1 cellular context compared by ENCODE assay signal in the genomic region with DNA sequence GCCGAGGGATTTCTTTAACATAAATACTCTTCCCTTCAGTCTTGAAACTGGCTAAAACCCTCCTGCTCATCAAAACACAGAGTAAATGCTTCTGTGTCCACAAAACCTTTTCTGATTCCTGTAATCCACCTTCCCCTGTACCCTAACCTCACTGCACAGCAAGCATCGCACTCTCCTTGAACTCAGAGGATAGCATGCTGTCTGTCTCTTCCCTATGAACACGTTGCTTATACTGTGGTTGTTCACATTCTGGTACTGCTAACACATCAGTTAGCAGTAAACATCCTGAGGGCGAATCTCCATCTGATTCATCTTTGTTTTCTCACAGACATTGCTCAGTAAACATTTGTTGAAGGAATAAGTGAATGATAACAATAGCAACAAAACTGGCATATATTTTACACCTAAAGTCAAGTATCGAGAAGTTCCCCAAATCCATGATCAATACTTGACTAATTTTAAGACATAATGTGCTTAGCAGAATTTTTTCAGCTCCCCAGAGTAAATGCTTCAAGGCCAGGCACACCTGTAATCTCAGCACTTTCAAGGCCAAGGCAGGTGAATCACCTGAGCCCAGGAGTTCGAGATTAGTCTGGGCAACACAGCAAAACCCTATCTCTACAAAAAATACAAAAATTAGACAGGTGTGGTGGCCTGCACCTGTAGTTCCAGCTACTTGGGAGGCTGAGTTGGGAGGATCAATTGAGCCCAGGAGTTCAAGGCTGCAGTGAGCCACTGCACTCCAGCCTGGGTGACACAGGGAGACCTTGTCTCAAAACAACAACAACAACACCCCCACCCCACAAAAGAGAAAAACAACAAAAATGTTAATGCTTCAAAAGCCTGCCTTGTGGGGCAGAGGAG.
A peak's percentile ranks its signal among the peaks of the same experiment; 100 is the strongest.
TF ChIP-seq lines count a peak whose summit lies in the region.

No MANE protein-coding gene starts in this region.

TF ChIP-seq in HepG2, 621 proteins besides CTCF, POLR2A, EP300 and RAD21 (continued from another document and continues in another):
- TF ChIP-seq, protein P1, sequence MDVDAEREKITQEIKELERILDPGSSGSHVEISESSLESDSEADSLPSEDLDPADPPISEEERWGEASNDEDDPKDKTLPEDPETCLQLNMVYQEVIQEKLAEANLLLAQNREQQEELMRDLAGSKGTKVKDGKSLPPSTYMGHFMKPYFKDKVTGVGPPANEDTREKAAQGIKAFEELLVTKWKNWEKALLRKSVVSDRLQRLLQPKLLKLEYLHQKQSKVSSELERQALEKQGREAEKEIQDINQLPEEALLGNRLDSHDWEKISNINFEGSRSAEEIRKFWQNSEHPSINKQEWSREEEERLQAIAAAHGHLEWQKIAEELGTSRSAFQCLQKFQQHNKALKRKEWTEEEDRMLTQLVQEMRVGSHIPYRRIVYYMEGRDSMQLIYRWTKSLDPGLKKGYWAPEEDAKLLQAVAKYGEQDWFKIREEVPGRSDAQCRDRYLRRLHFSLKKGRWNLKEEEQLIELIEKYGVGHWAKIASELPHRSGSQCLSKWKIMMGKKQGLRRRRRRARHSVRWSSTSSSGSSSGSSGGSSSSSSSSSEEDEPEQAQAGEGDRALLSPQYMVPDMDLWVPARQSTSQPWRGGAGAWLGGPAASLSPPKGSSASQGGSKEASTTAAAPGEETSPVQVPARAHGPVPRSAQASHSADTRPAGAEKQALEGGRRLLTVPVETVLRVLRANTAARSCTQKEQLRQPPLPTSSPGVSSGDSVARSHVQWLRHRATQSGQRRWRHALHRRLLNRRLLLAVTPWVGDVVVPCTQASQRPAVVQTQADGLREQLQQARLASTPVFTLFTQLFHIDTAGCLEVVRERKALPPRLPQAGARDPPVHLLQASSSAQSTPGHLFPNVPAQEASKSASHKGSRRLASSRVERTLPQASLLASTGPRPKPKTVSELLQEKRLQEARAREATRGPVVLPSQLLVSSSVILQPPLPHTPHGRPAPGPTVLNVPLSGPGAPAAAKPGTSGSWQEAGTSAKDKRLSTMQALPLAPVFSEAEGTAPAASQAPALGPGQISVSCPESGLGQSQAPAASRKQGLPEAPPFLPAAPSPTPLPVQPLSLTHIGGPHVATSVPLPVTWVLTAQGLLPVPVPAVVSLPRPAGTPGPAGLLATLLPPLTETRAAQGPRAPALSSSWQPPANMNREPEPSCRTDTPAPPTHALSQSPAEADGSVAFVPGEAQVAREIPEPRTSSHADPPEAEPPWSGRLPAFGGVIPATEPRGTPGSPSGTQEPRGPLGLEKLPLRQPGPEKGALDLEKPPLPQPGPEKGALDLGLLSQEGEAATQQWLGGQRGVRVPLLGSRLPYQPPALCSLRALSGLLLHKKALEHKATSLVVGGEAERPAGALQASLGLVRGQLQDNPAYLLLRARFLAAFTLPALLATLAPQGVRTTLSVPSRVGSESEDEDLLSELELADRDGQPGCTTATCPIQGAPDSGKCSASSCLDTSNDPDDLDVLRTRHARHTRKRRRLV (CRISPR knock-in tag; IDR thresholded peaks at IDR 0.05), result no peak
- TF ChIP-seq GFI1 (CRISPR knock-in tag; IDR thresholded peaks at IDR 0.05; ENCODE audit: borderline replicate concordance) (peak; percentile 74; the same call in 1 of the 2 replicates), ZNF460 (CRISPR knock-in tag; IDR thresholded peaks at IDR 0.05; ENCODE audit: borderline replicate concordance) (peak; percentile 98), ZMYM3 (CRISPR knock-in tag; IDR thresholded peaks at IDR 0.05) (peak; percentile 83; the same call in 1 of the 2 replicates), CENPX (CRISPR knock-in tag; IDR thresholded peaks at IDR 0.05) (no peak), FOXM1 (CRISPR knock-in tag; IDR thresholded peaks at IDR 0.05) (no peak), NPAS2 (CRISPR knock-in tag; IDR thresholded peaks at IDR 0.05; ENCODE audit: borderline replicate concordance) (no peak), NFATC3 (CRISPR knock-in tag; IDR thresholded peaks at IDR 0.05) (no peak), EZH2 (conservative IDR thresholded peaks at IDR 0.05; ENCODE audit: low read depth, low read length) (no peak), ZNF572 (CRISPR knock-in tag; IDR thresholded peaks at IDR 0.05) (no peak), CBFB (CRISPR knock-in tag; IDR thresholded peaks at IDR 0.05) (0 out of 2 replicates have a peak, but pooled peaks have one; percentile 35), NFE2L2 (IDR thresholded peaks at IDR 0.05; ENCODE audit: low read length) (no peak), ZNF333 (CRISPR knock-in tag; IDR thresholded peaks at IDR 0.05; ENCODE audit: borderline replicate concordance) (no peak), ZNF816 (CRISPR knock-in tag; IDR thresholded peaks at IDR 0.05; ENCODE audit: borderline replicate concordance) (peak; percentile 53; the same call in 1 of the 2 replicates), RARA (CRISPR knock-in tag; IDR thresholded peaks at IDR 0.05) (peak; percentile 100), ZBTB7A (CRISPR knock-in tag; IDR thresholded peaks at IDR 0.05) (no peak), NR2F6 (IDR thresholded peaks at IDR 0.05) (peak; percentile 5; the same call in 1 of the 2 replicates), NR2F6 (CRISPR knock-in tag; IDR thresholded peaks at IDR 0.05) (peak; percentile 78), HHEX (CRISPR knock-in tag; IDR thresholded peaks at IDR 0.05) (no peak), MEIS1 (CRISPR knock-in tag; IDR thresholded peaks at IDR 0.05; ENCODE audit: borderline replicate concordance) (no peak), ZNF563 (CRISPR knock-in tag; IDR thresholded peaks at IDR 0.05) (no peak), ZNF546 (CRISPR knock-in tag; conservative IDR thresholded peaks at IDR 0.05) (no peak), HES4 (CRISPR knock-in tag; IDR thresholded peaks at IDR 0.05; ENCODE audit: borderline replicate concordance) (no peak), NR2F1 (CRISPR knock-in tag; IDR thresholded peaks at IDR 0.05) (no peak)
- TF ChIP-seq, protein P2, sequence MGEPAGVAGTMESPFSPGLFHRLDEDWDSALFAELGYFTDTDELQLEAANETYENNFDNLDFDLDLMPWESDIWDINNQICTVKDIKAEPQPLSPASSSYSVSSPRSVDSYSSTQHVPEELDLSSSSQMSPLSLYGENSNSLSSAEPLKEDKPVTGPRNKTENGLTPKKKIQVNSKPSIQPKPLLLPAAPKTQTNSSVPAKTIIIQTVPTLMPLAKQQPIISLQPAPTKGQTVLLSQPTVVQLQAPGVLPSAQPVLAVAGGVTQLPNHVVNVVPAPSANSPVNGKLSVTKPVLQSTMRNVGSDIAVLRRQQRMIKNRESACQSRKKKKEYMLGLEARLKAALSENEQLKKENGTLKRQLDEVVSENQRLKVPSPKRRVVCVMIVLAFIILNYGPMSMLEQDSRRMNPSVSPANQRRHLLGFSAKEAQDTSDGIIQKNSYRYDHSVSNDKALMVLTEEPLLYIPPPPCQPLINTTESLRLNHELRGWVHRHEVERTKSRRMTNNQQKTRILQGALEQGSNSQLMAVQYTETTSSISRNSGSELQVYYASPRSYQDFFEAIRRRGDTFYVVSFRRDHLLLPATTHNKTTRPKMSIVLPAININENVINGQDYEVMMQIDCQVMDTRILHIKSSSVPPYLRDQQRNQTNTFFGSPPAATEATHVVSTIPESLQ (CRISPR knock-in tag; conservative IDR thresholded peaks at IDR 0.05), result no peak
- TF ChIP-seq, protein P3, sequence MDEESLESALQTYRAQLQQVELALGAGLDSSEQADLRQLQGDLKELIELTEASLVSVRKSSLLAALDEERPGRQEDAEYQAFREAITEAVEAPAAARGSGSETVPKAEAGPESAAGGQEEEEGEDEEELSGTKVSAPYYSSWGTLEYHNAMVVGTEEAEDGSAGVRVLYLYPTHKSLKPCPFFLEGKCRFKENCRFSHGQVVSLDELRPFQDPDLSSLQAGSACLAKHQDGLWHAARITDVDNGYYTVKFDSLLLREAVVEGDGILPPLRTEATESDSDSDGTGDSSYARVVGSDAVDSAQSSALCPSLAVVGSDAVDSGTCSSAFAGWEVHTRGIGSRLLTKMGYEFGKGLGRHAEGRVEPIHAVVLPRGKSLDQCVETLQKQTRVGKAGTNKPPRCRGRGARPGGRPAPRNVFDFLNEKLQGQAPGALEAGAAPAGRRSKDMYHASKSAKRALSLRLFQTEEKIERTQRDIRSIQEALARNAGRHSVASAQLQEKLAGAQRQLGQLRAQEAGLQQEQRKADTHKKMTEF (CRISPR knock-in tag; IDR thresholded peaks at IDR 0.05), result peak; percentile 86
- TF ChIP-seq, protein P4, sequence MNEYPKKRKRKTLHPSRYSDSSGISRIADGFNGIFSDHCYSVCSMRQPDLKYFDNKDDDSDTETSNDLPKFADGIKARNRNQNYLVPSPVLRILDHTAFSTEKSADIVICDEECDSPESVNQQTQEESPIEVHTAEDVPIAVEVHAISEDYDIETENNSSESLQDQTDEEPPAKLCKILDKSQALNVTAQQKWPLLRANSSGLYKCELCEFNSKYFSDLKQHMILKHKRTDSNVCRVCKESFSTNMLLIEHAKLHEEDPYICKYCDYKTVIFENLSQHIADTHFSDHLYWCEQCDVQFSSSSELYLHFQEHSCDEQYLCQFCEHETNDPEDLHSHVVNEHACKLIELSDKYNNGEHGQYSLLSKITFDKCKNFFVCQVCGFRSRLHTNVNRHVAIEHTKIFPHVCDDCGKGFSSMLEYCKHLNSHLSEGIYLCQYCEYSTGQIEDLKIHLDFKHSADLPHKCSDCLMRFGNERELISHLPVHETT (CRISPR knock-in tag; conservative IDR thresholded peaks at IDR 0.05), result no peak
- TF ChIP-seq, protein P5, sequence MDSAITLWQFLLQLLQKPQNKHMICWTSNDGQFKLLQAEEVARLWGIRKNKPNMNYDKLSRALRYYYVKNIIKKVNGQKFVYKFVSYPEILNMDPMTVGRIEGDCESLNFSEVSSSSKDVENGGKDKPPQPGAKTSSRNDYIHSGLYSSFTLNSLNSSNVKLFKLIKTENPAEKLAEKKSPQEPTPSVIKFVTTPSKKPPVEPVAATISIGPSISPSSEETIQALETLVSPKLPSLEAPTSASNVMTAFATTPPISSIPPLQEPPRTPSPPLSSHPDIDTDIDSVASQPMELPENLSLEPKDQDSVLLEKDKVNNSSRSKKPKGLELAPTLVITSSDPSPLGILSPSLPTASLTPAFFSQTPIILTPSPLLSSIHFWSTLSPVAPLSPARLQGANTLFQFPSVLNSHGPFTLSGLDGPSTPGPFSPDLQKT (CRISPR knock-in tag; IDR thresholded peaks at IDR 0.05; ENCODE audit: borderline replicate concordance), result no peak
- TF ChIP-seq, protein P6, sequence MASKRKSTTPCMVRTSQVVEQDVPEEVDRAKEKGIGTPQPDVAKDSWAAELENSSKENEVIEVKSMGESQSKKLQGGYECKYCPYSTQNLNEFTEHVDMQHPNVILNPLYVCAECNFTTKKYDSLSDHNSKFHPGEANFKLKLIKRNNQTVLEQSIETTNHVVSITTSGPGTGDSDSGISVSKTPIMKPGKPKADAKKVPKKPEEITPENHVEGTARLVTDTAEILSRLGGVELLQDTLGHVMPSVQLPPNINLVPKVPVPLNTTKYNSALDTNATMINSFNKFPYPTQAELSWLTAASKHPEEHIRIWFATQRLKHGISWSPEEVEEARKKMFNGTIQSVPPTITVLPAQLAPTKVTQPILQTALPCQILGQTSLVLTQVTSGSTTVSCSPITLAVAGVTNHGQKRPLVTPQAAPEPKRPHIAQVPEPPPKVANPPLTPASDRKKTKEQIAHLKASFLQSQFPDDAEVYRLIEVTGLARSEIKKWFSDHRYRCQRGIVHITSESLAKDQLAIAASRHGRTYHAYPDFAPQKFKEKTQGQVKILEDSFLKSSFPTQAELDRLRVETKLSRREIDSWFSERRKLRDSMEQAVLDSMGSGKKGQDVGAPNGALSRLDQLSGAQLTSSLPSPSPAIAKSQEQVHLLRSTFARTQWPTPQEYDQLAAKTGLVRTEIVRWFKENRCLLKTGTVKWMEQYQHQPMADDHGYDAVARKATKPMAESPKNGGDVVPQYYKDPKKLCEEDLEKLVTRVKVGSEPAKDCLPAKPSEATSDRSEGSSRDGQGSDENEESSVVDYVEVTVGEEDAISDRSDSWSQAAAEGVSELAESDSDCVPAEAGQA (IDR thresholded peaks at IDR 0.05; ENCODE audit: low read depth), result no peak
- TF ChIP-seq, protein P6 (CRISPR knock-in tag; IDR thresholded peaks at IDR 0.05; ENCODE audit: borderline replicate concordance), result no peak
- TF ChIP-seq, protein P7, sequence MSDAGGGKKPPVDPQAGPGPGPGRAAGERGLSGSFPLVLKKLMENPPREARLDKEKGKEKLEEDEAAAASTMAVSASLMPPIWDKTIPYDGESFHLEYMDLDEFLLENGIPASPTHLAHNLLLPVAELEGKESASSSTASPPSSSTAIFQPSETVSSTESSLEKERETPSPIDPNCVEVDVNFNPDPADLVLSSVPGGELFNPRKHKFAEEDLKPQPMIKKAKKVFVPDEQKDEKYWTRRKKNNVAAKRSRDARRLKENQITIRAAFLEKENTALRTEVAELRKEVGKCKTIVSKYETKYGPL (CRISPR knock-in tag; IDR thresholded peaks at IDR 0.05), result no peak
- TF ChIP-seq, protein P8, sequence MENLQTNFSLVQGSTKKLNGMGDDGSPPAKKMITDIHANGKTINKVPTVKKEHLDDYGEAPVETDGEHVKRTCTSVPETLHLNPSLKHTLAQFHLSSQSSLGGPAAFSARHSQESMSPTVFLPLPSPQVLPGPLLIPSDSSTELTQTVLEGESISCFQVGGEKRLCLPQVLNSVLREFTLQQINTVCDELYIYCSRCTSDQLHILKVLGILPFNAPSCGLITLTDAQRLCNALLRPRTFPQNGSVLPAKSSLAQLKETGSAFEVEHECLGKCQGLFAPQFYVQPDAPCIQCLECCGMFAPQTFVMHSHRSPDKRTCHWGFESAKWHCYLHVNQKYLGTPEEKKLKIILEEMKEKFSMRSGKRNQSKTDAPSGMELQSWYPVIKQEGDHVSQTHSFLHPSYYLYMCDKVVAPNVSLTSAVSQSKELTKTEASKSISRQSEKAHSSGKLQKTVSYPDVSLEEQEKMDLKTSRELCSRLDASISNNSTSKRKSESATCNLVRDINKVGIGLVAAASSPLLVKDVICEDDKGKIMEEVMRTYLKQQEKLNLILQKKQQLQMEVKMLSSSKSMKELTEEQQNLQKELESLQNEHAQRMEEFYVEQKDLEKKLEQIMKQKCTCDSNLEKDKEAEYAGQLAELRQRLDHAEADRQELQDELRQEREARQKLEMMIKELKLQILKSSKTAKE (CRISPR knock-in tag; IDR thresholded peaks at IDR 0.05; ENCODE audit: borderline replicate concordance), result peak; percentile 88
- TF ChIP-seq, protein P9, sequence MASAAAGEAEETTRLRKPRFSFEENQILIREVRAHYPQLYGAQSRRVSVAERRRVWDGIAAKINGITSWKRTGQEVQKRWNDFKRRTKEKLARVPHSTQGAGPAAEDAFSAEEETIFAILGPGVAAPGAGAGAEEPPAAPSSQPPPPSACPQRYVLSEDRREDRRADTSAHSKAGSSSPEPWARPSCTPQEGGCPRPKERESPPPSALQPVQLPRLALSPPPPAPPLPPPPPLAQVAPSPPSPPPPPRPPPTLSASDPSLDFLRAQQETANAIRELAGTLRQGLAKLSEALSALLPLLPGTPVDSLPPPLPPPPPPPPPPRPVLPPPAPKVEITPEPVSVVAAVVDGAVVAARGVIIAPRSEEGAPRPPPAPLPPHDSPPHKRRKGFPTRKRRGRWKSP (CRISPR knock-in tag; IDR thresholded peaks at IDR 0.05), result no peak; the same call in 1 of the 2 replicates
